Comparison of ENCODE assay signal across 15 cellular contexts in the genomic region with DNA sequence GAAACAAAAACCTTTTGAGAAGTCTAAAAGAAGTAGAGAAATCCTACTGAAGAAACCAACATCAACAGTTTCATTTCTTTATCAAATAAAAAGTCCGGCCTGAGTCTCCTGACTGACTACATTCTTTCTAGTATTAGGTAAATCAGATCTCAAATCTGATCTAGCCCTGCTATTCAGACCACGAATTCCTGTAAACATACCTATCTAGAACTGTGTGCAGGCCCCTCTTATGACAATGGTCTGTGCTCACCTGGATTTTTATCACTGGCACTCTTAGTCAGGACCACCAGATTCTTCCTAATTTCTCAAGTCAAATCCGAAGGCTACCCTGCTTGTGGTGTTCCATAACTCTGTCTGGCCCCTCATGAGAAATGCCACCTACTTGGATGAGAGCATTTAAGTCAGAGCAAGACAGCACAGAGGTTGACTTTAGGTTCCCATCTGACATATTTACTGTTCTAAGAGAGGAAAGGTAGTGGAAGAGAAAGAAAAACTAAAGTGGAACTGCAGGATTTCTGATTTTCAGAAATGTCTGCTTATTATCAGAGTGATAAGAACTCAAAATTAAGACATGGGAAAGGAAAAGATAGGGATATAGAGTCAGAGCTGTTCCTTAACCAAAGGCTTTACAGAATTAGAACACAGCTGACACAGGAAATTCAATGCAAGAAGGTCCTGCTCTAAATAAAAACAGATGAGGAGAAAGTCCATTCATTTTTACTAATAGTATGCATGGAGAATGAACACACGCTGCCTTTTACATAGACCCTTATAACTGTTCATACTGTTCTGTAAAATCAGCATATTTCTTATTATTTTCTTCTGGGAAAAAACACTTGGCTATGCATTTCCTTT. TPM values are rescaled to one million over a fixed set of nuclear protein-coding genes. Genes with fewer than 3 reads are reported as not detected.
A peak's percentile ranks its signal among the peaks of the same experiment; 100 is the strongest.
DNase-seq lines count a peak whose midpoint lies in the region; ATAC-seq and TF ChIP-seq lines count a peak whose summit lies in the region.
"Had no signal": no experiment of that assay in that cellular context is flagged by ENCODE, and none has a peak within 500 bp of the region (broad histone marks: within the 10 kb centered on the region; RNA-seq: fewer than 3 reads in every experiment).

No MANE protein-coding gene starts in this region.

- no peaks in the 10 kb centered on the region for H3K27me3 Mint-ChIP-seq in dendritic cell treated with granulocyte-macrophage colony-stimulating factor and Interleukin-4, amounts not matched to agents 40 ng/mL and 50 ng/mL, for 4 days
- H3K27me3 Mint-ChIP-seq in WTC11 (ENCODE audit: low read depth) = no peaks in the 10 kb centered on the region; the same call in 1 of the 2 replicates
- H3K27me3 Mint-ChIP-seq in naive thymus-derived CD8-positive, alpha-beta T cell = peaks cover 0 to 11% (median 0%) of the 10 kb centered on the region in 5 donors
- H3K27me3 Mint-ChIP-seq: activated B cell treated with CpG ODN at 0.5 μM for 24 hours; central memory CD8-positive, alpha-beta T cell had no signal

- H3K27me3 ChIP-seq in ACC112 (ENCODE audit: insufficient read depth, low read length) (no peaks in the 10 kb centered on the region), HCT116 (ENCODE audit: insufficient read depth, low read length) (no peaks in the 10 kb centered on the region), lung (ENCODE audit: control insufficient read depth, insufficient read depth) (no peaks in the 10 kb centered on the region)

- RAD21 ChIA-PET in HCT116 (lab: Charles Lee; ENCODE audit: low non-redundant PET in 1 of 2, low total read pairs in 2 of 2, uncharacterized antibody in 2 of 2, unreplicated experiment in 2 of 2) = no interaction called here

- no peak for ATAC-seq in HCT116
- ATAC-seq in lung (ENCODE audit: insufficient read depth, low FRiP score) = no peak
- no peak for ATAC-seq in WTC11
- ATAC-seq in naive thymus-derived CD8-positive, alpha-beta T cell = no peak
- no peak for ATAC-seq in GM18867 (IDR thresholded peaks at IDR 0.05; ENCODE audit: unreplicated experiment)
- ATAC-seq: activated naive CD4-positive, alpha-beta T cell treated with anti-CD3 and anti-CD28 coated beads, Interleukin-2, amount 50 U/mL, for 72 hours had no signal

- no peaks in the 10 kb centered on the region for H3K36me3 Mint-ChIP-seq in dendritic cell treated with granulocyte-macrophage colony-stimulating factor and Interleukin-4, amounts not matched to agents 40 ng/mL and 50 ng/mL, for 4 days (ENCODE audit: low read depth)
- 0 out of 2 replicates have a peak, but pooled peaks cover 2% of the 10 kb centered on the region for H3K36me3 Mint-ChIP-seq in WTC11
- H3K36me3 Mint-ChIP-seq in naive thymus-derived CD8-positive, alpha-beta T cell = no peaks in the 10 kb centered on the region
- H3K36me3 Mint-ChIP-seq: activated naive CD4-positive, alpha-beta T cell treated with anti-CD3 and anti-CD28 coated beads, Interleukin-2, amount 50 U/mL, for 72 hours had no signal

- no peaks in the 10 kb centered on the region for H4K20me1 ChIP-seq in HCT116 (ENCODE audit: insufficient read depth)

- H3K9me2 ChIP-seq in HCT116 (ENCODE audit: insufficient read depth) = no peaks in the 10 kb centered on the region

- CTCF ChIA-PET in HCT116 (lab: Charles Lee) (no interaction called here), WTC11 (lab: Charles Lee) (no interaction called here)

- no peak for TF ChIP-seq RAD21 in HCT116 (IDR thresholded peaks at IDR 0.05; ENCODE audit: low read depth)

- TF ChIP-seq POLR2A in HCT116 (IDR thresholded peaks at IDR 0.05; ENCODE audit: borderline replicate concordance, extremely low read depth, insufficient read depth, insufficient read length) = no peak

- H3K4me3 Mint-ChIP-seq in dendritic cell treated with granulocyte-macrophage colony-stimulating factor and Interleukin-4, amounts not matched to agents 40 ng/mL and 50 ng/mL, for 4 days = no peak overlapping the region
- no peak overlapping the region for H3K4me3 Mint-ChIP-seq in WTC11
- no peak overlapping the region for H3K4me3 Mint-ChIP-seq in naive thymus-derived CD8-positive, alpha-beta T cell
- H3K4me3 Mint-ChIP-seq: activated B cell treated with CpG ODN at 0.5 μM for 24 hours; central memory CD8-positive, alpha-beta T cell had no signal

- no peak overlapping the region for H3K9ac ChIP-seq in HCT116 (ENCODE audit: low read length)

- no TSS peak for BruUV-seq in HCT116 (replicated peaks; lab: Mats Ljungman, UMichigan)

- DNase-seq in HCT116 (ENCODE audit: low read depth, low spot score) (no peak), lung (ENCODE audit: low spot score) (no peak), WTC11 (ENCODE audit: low spot score) (no peak), NCI-H187 (lab: John Stamatoyannopoulos, UW) (no peak)
- DNase-seq in naive thymus-derived CD8-positive, alpha-beta T cell = no peak
- DNase-seq: activated B cell treated with CpG ODN at 0.5 μM for 24 hours, KG1, NCI-H146, nucleus accumbens, SW 1271 had no signal

- H3K4me2 ChIP-seq in HCT116 (ENCODE audit: low read length) = no peak overlapping the region

- H3K4me3 ChIP-seq in ACC112 (ENCODE audit: low read depth, low read length) (no peak overlapping the region), HCT116 (replicated peaks in 1 of 2; ENCODE audit: low read depth in 1 of 2, low read length in 2 of 2) (no peak overlapping the region), lung (no peak overlapping the region)

- H3K4me1 ChIP-seq in ACC112 (ENCODE audit: control insufficient read depth, insufficient read depth, low read length, unreplicated experiment) = peaks cover 18% of the 10 kb centered on the region
- peaks cover 0 to 2% of the 10 kb centered on the region in 2 experiments; a peak in 1 of 4 replicates for H3K4me1 ChIP-seq in HCT116 (ENCODE audit: control insufficient read depth in 1 of 2, insufficient read depth in 2 of 2, low read length in 2 of 2)
- H3K4me1 ChIP-seq in lung (ENCODE audit: control insufficient read depth in 2 of 2, insufficient read depth in 2 of 2, low read length in 2 of 2) = peaks cover 1 to 22% of the 10 kb centered on the region in 2 donors

- 61 to 82% methylated on average over 4 of the region's 4 CpGs for WGBS in lung, 2 donors

- H3K36me3 ChIP-seq in ACC112 (ENCODE audit: insufficient read depth, low read length) = no peaks in the 10 kb centered on the region
- no peaks in the 10 kb centered on the region for H3K36me3 ChIP-seq in HCT116 (ENCODE audit: control insufficient read depth in 1 of 2, insufficient read depth in 2 of 2, low read length in 2 of 2)
- H3K36me3 ChIP-seq in lung (ENCODE audit: control insufficient read depth in 2 of 2, insufficient read depth in 2 of 2, low read length in 2 of 2) = no peaks in the 10 kb centered on the region

- H3K27ac Mint-ChIP-seq in dendritic cell treated with granulocyte-macrophage colony-stimulating factor and Interleukin-4, amounts not matched to agents 40 ng/mL and 50 ng/mL, for 4 days = peak overlapping the region; percentile 74
- H3K27ac Mint-ChIP-seq in WTC11 = no peak overlapping the region
- H3K27ac Mint-ChIP-seq in naive thymus-derived CD8-positive, alpha-beta T cell = no peak overlapping the region
- H3K27ac Mint-ChIP-seq: activated B cell treated with CpG ODN at 0.5 μM for 24 hours; activated naive CD4-positive, alpha-beta T cell treated with anti-CD3 and anti-CD28 coated beads, Interleukin-2, amount 50 U/mL, for 72 hours had no signal

- H3K27ac ChIP-seq in ACC112 (ENCODE audit: low read depth, low read length) = no peak overlapping the region
- H3K27ac ChIP-seq in HCT116 (ENCODE audit: low read depth, low read length) = no peak overlapping the region
- H3K27ac ChIP-seq in lung (ENCODE audit: low read depth in 1 of 2, low read length in 1 of 2) = peak overlapping the region; percentile 22 to 60

- TF ChIP-seq CTCF in HCT116 (IDR thresholded peaks at IDR 0.05 in 2 of 3, conservative IDR thresholded peaks at IDR 0.05 in 1 of 3; ENCODE audit: borderline replicate concordance in 1 of 3, insufficient read depth in 1 of 3, low read depth in 2 of 3, low read length in 2 of 3) (no peak), lung (IDR thresholded peaks at IDR 0.05; ENCODE audit: control extremely low read depth, extremely low read depth) (no peak), WTC11 (IDR thresholded peaks at IDR 0.05) (no peak)

- H3K9me3 Mint-ChIP-seq in dendritic cell treated with granulocyte-macrophage colony-stimulating factor and Interleukin-4, amounts not matched to agents 40 ng/mL and 50 ng/mL, for 4 days = no peaks in the 10 kb centered on the region
- H3K9me3 Mint-ChIP-seq in WTC11 = no peaks in the 10 kb centered on the region
- H3K9me3 Mint-ChIP-seq in naive thymus-derived CD8-positive, alpha-beta T cell = peaks cover 0 to 6% (median 0%) of the 10 kb centered on the region in 9 donors
- H3K9me3 Mint-ChIP-seq: activated B cell treated with CpG ODN at 0.5 μM for 24 hours had no signal

- H2AFZ ChIP-seq in ACC112 (ENCODE audit: low read length, unreplicated experiment) (peak overlapping the region; percentile 59), HCT116 (ENCODE audit: low read depth, low read length, poor library complexity, severe bottlenecking) (peak overlapping the region; percentile 11)

- H3K9me3 ChIP-seq in HCT116 (ENCODE audit: control insufficient read depth in 1 of 2, insufficient read depth in 1 of 2, low read depth in 1 of 2, low read length in 2 of 2) (no peaks in the 10 kb centered on the region), lung (ENCODE audit: control insufficient read depth in 2 of 2, insufficient read depth in 1 of 2, low read length in 1 of 2) (no peaks in the 10 kb centered on the region)

- intact Hi-C loops in HCT116 (cut with micrococcal nuclease) = no loop called here
- intact Hi-C loops in dendritic cell treated with granulocyte-macrophage colony-stimulating factor and Interleukin-4, amounts not matched to agents 40 ng/mL and 50 ng/mL, for 4 days (cut with micrococcal nuclease) = no loop called here

- POLR2A ChIA-PET in HCT116 (lab: Charles Lee) (no interaction called here), WTC11 (lab: Charles Lee) (no interaction called here)
- POLR2A ChIA-PET in naive thymus-derived CD8-positive, alpha-beta T cell (lab: Charles Lee) = no interaction called here

- H3K4me1 Mint-ChIP-seq in dendritic cell treated with granulocyte-macrophage colony-stimulating factor and Interleukin-4, amounts not matched to agents 40 ng/mL and 50 ng/mL, for 4 days (ENCODE audit: low read depth) = peaks cover 30% of the 10 kb centered on the region
- H3K4me1 Mint-ChIP-seq in WTC11 = peaks cover 14% of the 10 kb centered on the region
- peaks cover 0 to 3% (median 0%) of the 10 kb centered on the region in 4 donors for H3K4me1 Mint-ChIP-seq in naive thymus-derived CD8-positive, alpha-beta T cell
- H3K4me1 Mint-ChIP-seq: activated B cell treated with CpG ODN at 0.5 μM for 24 hours; central memory CD8-positive, alpha-beta T cell had no signal

- H3K79me2 ChIP-seq in ACC112 (ENCODE audit: control insufficient read depth, insufficient read depth, low read length, unreplicated experiment) = no peaks in the 10 kb centered on the region
- no peaks in the 10 kb centered on the region for H3K79me2 ChIP-seq in HCT116 (ENCODE audit: insufficient read depth, low read length)

RNA-seq across cellular contexts. Expression of a gene that starts 56.5 kb away (rescaled TPM):
- total RNA-seq in HCT116 (2021; ENCODE audit: unreplicated experiment) (0.07 TPM), lung (10 to 100 TPM; 30.5 to 34.7 TPM), WTC11 (2021) (1.4 to 2.6 TPM (median 1.7 TPM) in 3 replicates)
- not detected in 2 replicates for polyA plus RNA-seq in HCT116 (2012)
- polyA plus RNA-seq in lung = 1 to 10 TPM; 1.2 to 6.4 TPM
- under 1 TPM; 0.22 to 0.34 TPM for total RNA-seq in naive thymus-derived CD8-positive, alpha-beta T cell
- not detected for polyA plus RNA-seq in naive thymus-derived CD8-positive, alpha-beta T cell

Comparison
In these comparisons a context has a peak if more than half of its experiments do, and no peak if none do; other contexts are left out.
1. H3K27ac ChIP-seq: peak in lung (2 of 2); none in ACC112 (single experiment) and HCT116 (single experiment).